Comparison of ENCODE assay signal across 1 cellular context in genomic region chr1:3352952-3353331, GRCh38.
A peak's percentile ranks its signal among the peaks of the same experiment; 100 is the strongest.
TF ChIP-seq lines count a peak whose summit lies in the region.

No MANE protein-coding gene starts in this region.

TF ChIP-seq in HEK293, 187 proteins besides CTCF, POLR2A, EP300 and RAD21 (continued from another document and continues in another):
- no peak for TF ChIP-seq ZNF600 (tag by site-specific recombination; IDR thresholded peaks at IDR 0.05)
- TF ChIP-seq ZNF488 (tag by site-specific recombination; IDR thresholded peaks at IDR 0.05) = peak; percentile 68; the same call in 1 of the 2 replicates
- TF ChIP-seq ZNF366 (tag by site-specific recombination; conservative IDR thresholded peaks at IDR 0.05) = no peak
- no peak for TF ChIP-seq ZNF558 (tag by site-specific recombination; IDR thresholded peaks at IDR 0.05)
- no peak; the same call in 1 of the 2 replicates for TF ChIP-seq PRDM6 (tag by site-specific recombination; IDR thresholded peaks at IDR 0.05)
- peak; percentile 59 for TF ChIP-seq HIC1 (tag by site-specific recombination; IDR thresholded peaks at IDR 0.05)
- TF ChIP-seq PRDM4 (tag by site-specific recombination; IDR thresholded peaks at IDR 0.05) = peak; percentile 92
- TF ChIP-seq ZNF776 (tag by site-specific recombination; IDR thresholded peaks at IDR 0.05; ENCODE audit: borderline replicate concordance) = no peak
- TF ChIP-seq KLF9 (tag by site-specific recombination; IDR thresholded peaks at IDR 0.05; ENCODE audit: low read depth) = peak; percentile 47; the same call in 1 of the 2 replicates
- TF ChIP-seq KLF16 (tag by site-specific recombination; IDR thresholded peaks at IDR 0.05) = peak; percentile 78
- no peak for TF ChIP-seq ZNF404 (tag by site-specific recombination; IDR thresholded peaks at IDR 0.05)
- TF ChIP-seq ZNF292 (tag by site-specific recombination; IDR thresholded peaks at IDR 0.05; ENCODE audit: borderline replicate concordance, low read depth) = no peak
- TF ChIP-seq ZNF658 (tag by site-specific recombination; IDR thresholded peaks at IDR 0.05) = no peak
- no peak for TF ChIP-seq ZNF560 (tag by site-specific recombination; IDR thresholded peaks at IDR 0.05; ENCODE audit: borderline replicate concordance)
- no peak for TF ChIP-seq ZNF837 (tag by site-specific recombination; IDR thresholded peaks at IDR 0.05)
- no peak for TF ChIP-seq ZNF785 (tag by site-specific recombination; IDR thresholded peaks at IDR 0.05)
- no peak for TF ChIP-seq ZNF501 (tag by site-specific recombination; IDR thresholded peaks at IDR 0.05)
- TF ChIP-seq AEBP2 (tag by site-specific recombination; IDR thresholded peaks at IDR 0.05; ENCODE audit: borderline replicate concordance) = no peak
- no peak for TF ChIP-seq ZNF704 (tag by site-specific recombination; IDR thresholded peaks at IDR 0.05)
- TF ChIP-seq ZNF10 (tag by site-specific recombination; IDR thresholded peaks at IDR 0.05) = peak; percentile 60; the same call in 1 of the 2 replicates
- no peak for TF ChIP-seq ZBTB21 (tag by site-specific recombination; IDR thresholded peaks at IDR 0.05)
- peak; percentile 71; the same call in 1 of the 2 replicates for TF ChIP-seq KLF7 (tag by site-specific recombination; IDR thresholded peaks at IDR 0.05; ENCODE audit: borderline replicate concordance)
- TF ChIP-seq ZNF555 (tag by site-specific recombination; conservative IDR thresholded peaks at IDR 0.05) = no peak
- TF ChIP-seq INSM2 (tag by site-specific recombination; IDR thresholded peaks at IDR 0.05) = peak; percentile 30; the same call in 1 of the 2 replicates
- no peak for TF ChIP-seq SALL2 (tag by site-specific recombination; IDR thresholded peaks at IDR 0.05; ENCODE audit: borderline replicate concordance)
- no peak; the same call in 1 of the 2 replicates for TF ChIP-seq ZBTB11 (tag by site-specific recombination; conservative IDR thresholded peaks at IDR 0.05; ENCODE audit: low read depth)
- no peak for TF ChIP-seq SCRT2 (tag by site-specific recombination; IDR thresholded peaks at IDR 0.05)
- TF ChIP-seq PRDM10 (tag by site-specific recombination; IDR thresholded peaks at IDR 0.05) = no peak; the same call in 1 of the 2 replicates
- TF ChIP-seq FEZF1 (tag by site-specific recombination; IDR thresholded peaks at IDR 0.05) = peak; percentile 91
- TF ChIP-seq ZNF530 (tag by site-specific recombination; IDR thresholded peaks at IDR 0.05; ENCODE audit: low read depth) = no peak
- TF ChIP-seq HOXA7 (CRISPR knock-in tag; IDR thresholded peaks at IDR 0.05; ENCODE audit: borderline replicate concordance) = no peak
- TF ChIP-seq PRDM1 (tag by site-specific recombination; IDR thresholded peaks at IDR 0.05) = no peak
- TF ChIP-seq ZNF76 (tag by site-specific recombination; IDR thresholded peaks at IDR 0.05; ENCODE audit: borderline replicate concordance, low read depth) = no peak
- TF ChIP-seq ZSCAN5A (tag by site-specific recombination; IDR thresholded peaks at IDR 0.05) = no peak
- no peak for TF ChIP-seq ZNF211 (tag by site-specific recombination; IDR thresholded peaks at IDR 0.05; ENCODE audit: low read depth)
- TF ChIP-seq ZNF664 (tag by site-specific recombination; IDR thresholded peaks at IDR 0.05) = no peak
- TF ChIP-seq ZNF138 (tag by site-specific recombination; IDR thresholded peaks at IDR 0.05; ENCODE audit: borderline replicate concordance) = no peak
- no peak for TF ChIP-seq ZNF175 (tag by site-specific recombination; IDR thresholded peaks at IDR 0.05)
